ENCODE assay signal across 11 cellular contexts in the genomic region with DNA sequence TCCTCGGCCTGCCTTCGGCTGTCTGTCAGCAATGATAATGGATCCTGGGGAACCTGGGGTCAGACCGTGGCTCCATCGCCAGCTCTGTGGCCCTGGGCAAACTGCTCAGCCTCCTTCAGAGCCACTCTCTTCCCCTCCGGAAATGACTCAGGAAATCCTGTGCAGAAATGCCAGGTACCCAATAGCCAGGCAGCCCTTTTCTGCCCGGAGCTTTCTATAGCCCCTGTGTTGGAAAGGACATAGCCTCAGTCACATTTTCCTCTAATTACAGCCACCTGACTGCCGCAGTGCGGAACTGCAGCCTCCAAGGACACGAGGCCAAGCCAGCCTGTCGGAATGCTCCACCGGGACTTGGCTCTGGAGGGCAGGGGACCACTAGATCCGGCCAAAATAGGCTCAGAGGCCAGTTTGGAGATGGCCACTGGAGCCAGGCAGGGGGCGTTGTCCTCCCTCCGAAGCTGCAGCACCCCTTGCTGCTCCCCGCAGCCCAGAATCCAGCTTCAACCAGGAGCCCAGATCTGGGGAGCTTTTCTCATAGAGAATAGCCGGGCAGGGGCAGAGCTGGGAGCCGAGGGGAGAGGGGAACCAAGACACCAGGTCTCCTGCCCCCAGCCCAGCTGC. TPM values are rescaled to one million over a fixed set of nuclear protein-coding genes. Genes with fewer than 3 reads are reported as not detected.
DNase-seq lines count a peak whose midpoint lies in the region; ATAC-seq, FAIRE-seq and TF ChIP-seq lines count a peak whose summit lies in the region.
"Had no signal": no experiment of that assay in that cellular context is flagged by ENCODE, and none has a peak within 500 bp of the region (broad histone marks: within the 10 kb centered on the region; RNA-seq: fewer than 3 reads in every experiment).

No MANE protein-coding gene starts in this region.

- CTCF ChIA-PET in GM12878 (lab: Yijun Ruan, JAX): no interaction called here

- POLR2A ChIA-PET in GM12878 (lab: Charles Lee): no interaction called here

- TF ChIP-seq RAD21 in GM12878 (IDR thresholded peaks at IDR 0.05; ENCODE audit: insufficient read depth, low read depth, low read length): no peak

- in situ Hi-C loops in GM12878 (cut with MboI): no loop called here

- peak; percentile 38; the same call in 2 of the 3 replicates for ATAC-seq in GM12878

- TF ChIP-seq EP300 in GM12878 (IDR thresholded peaks at IDR 0.05; ENCODE audit: borderline replicate concordance in 1 of 2, control insufficient read depth in 1 of 2, low read depth in 2 of 2, low read length in 2 of 2): no peak

- no peaks in the 10 kb centered on the region for H3K79me2 ChIP-seq in GM12878 (ENCODE audit: control insufficient read depth, insufficient read depth, low read length)

- no peak overlapping the region for H3K4me3 ChIP-seq in GM12878

- no peak for TF ChIP-seq POLR2A in GM12878 (IDR thresholded peaks at IDR 0.05; ENCODE audit: low read depth, low read length)

- no peaks in the 10 kb centered on the region for H4K20me1 ChIP-seq in GM12878 (ENCODE audit: control insufficient read depth, insufficient read depth)

- H3K27ac ChIP-seq in GM12878 (ENCODE audit: control insufficient read depth, insufficient read depth): no peak overlapping the region

- no peaks in the 10 kb centered on the region for H3K36me3 ChIP-seq in GM12878 (ENCODE audit: control insufficient read depth in 2 of 2, insufficient read depth in 2 of 2, low read length in 1 of 2)

- no peak overlapping the region for H2AFZ ChIP-seq in GM12878 (ENCODE audit: control insufficient read depth, low read depth, low read length)

- intact Hi-C loops in GM12878 (cut with micrococcal nuclease; ENCODE audit: unreplicated experiment): no loop called here

- H3K9ac ChIP-seq in GM12878 (ENCODE audit: control insufficient read depth, insufficient read depth, low read length): no peak overlapping the region

- DNase-seq in EL (peak; percentile 48), NCI-H226 (peak; percentile 15), GM12878 (ENCODE audit: low read depth, low spot score) (no peak), midbrain (lab: John Stamatoyannopoulos, UW) (peak; percentile 11), hippocampal formation (lab: John Stamatoyannopoulos, UW) (no peak), NCI-H187 (lab: John Stamatoyannopoulos, UW) (no peak), kidney glomerular epithelial cell (lab: John Stamatoyannopoulos, UW) (no peak), NCI-H2081 (lab: John Stamatoyannopoulos, UW) (no peak)
- DNase-seq: activated CD4-positive, CD25-positive, alpha-beta regulatory T cell treated with anti-CD3 and anti-CD28 coated beads, Interleukin-2, amount 50 U/mL, for 72 hours had no signal

- no peaks in the 10 kb centered on the region for H3K9me3 ChIP-seq in GM12878 (replicated peaks; ENCODE audit: control insufficient read depth, insufficient read depth, low read length)

- H3K4me1 ChIP-seq in GM12878 (ENCODE audit: control insufficient read depth, insufficient read depth, low read length): no peaks in the 10 kb centered on the region

- RAD21 ChIA-PET in GM12878 (lab: Charles Lee; ENCODE audit: unreplicated experiment): no interaction called here

- FAIRE-seq in GM12878 (lab: Jason Lieb, UNC): no peak
- FAIRE-seq: GM12891 had no signal

- no peak overlapping the region for H3K4me2 ChIP-seq in GM12878 (ENCODE audit: control insufficient read depth, insufficient read depth)

- SMC1A ChIA-PET in GM12878 (lab: Charles Lee; ENCODE audit: uncharacterized antibody, unreplicated experiment): no interaction called here

- no TSS peak for BruUV-seq in GM12878 (replicated peaks; lab: Mats Ljungman, UMichigan)

- 41% methylated on average over 17 of the region's 17 CpGs for WGBS in GM12878 (ENCODE audit: insufficient coverage, insufficient replicate concordance, low lambda C conversion rate, missing lambda C conversion rate)

- TF ChIP-seq CTCF in GM12878 (IDR thresholded peaks at IDR 0.05 in 2 of 3, conservative IDR thresholded peaks at IDR 0.05 in 1 of 3; ENCODE audit: control insufficient read depth in 2 of 3, extremely low read depth in 1 of 3, insufficient read depth in 1 of 3, low read depth in 3 of 3, low read length in 3 of 3): no peak

- H3K27me3 ChIP-seq in GM12878 (replicated peaks in 1 of 2; ENCODE audit: control insufficient read depth in 2 of 2, insufficient read depth in 2 of 2, low read length in 1 of 2): no peaks in the 10 kb centered on the region

TF ChIP-seq in GM12878, 131 proteins besides CTCF, POLR2A, EP300 and RAD21:
- no peak for TF ChIP-seq POLR2AphosphoS5 (IDR thresholded peaks at IDR 0.05; ENCODE audit: low read length)
TF ChIP-seq in GM12878: peak in this region for 0.

RNA-seq across cellular contexts. Expression of a gene that starts 11.6 kb away (rescaled TPM):
- 79.9 and 87.5 TPM in 2 replicates for total RNA-seq in GM12878 (2013; cell fraction: nucleolus; rRNA removed)
- total RNA-seq in GM12878 (2014; rRNA removed): 12.9 and 15.0 TPM in 2 replicates
- 7.5 and 8.1 TPM in 2 replicates for total RNA-seq in GM12878 (2014; rRNA removed; fragmentation: Illumina TruSeq; extraction: Trizol)
- 14.7 and 15.3 TPM in 2 replicates for total RNA-seq in GM12878 (2021)
- polyA plus RNA-seq in GM12878 (2011; ENCODE audit: low read depth): 7.5 TPM
- 6.9 and 12.9 TPM in 2 replicates for polyA plus RNA-seq in GM12878 (2011; rRNA removed)
- 14.2 and 16.0 TPM in 2 replicates for polyA plus RNA-seq in GM12878 (2011; cell fraction: cytosol; rRNA removed)
- polyA plus RNA-seq in GM12878 (2011; cell fraction: nucleus; rRNA removed): 42.0 and 49.6 TPM in 2 replicates
- 7.6 and 8.6 TPM in 2 replicates for polyA plus RNA-seq in GM12878 (2012)
- polyA plus RNA-seq in GM12878 (2014; fragmentation: Illumina TruSeq; extraction: Trizol): 5.8 and 8.9 TPM in 2 replicates
- polyA plus RNA-seq in GM12878 (2014; fragmentation: Nextera tagmentation; extraction: Ambion mirVana): 1 to 10 TPM in 1 of 2 experiments, under 1 TPM in 1; 0.72 to 1.2 TPM
- polyA plus RNA-seq in GM12878 (2014; rRNA removed): 12.1 and 13.7 TPM in 2 replicates
- 1 to 10 TPM; 1.3 to 6.6 TPM for polyA plus RNA-seq in GM12878 (2016; fragmentation: Nextera tagmentation; extraction: Ambion mirVana)
- 19.6 and 25.7 TPM in 2 replicates for polyA minus RNA-seq in GM12878 (2011; rRNA and poly(A)+ RNA removed)
- polyA minus RNA-seq in GM12878 (2011; cell fraction: cytosol; rRNA and poly(A)+ RNA removed): 9.1 and 10.8 TPM in 2 replicates
- polyA minus RNA-seq in GM12878 (2011; cell fraction: nucleus; rRNA and poly(A)+ RNA removed): 25.8 and 39.0 TPM in 2 replicates

RNA-seq across cellular contexts. Expression of a gene that starts 30.3 kb away (rescaled TPM):
- total RNA-seq in GM12878 (2013; cell fraction: nucleolus; rRNA removed): not detected in 2 replicates
- total RNA-seq in GM12878 (2014; rRNA removed) (not detected in 2 replicates), GM12878 (2014; rRNA removed; fragmentation: Illumina TruSeq; extraction: Trizol) (not detected in 2 replicates), GM12878 (2021) (not detected in 2 replicates)
- polyA plus RNA-seq in GM12878 (2011; ENCODE audit: low read depth): not detected
- polyA plus RNA-seq in GM12878 (2011; rRNA removed) (not detected in 2 replicates), GM12878 (2014; fragmentation: Illumina TruSeq; extraction: Trizol) (not detected in 2 replicates), GM12878 (2014; fragmentation: Nextera tagmentation; extraction: Ambion mirVana) (not detected), GM12878 (2014; rRNA removed) (not detected in 2 replicates), GM12878 (2016; fragmentation: Nextera tagmentation; extraction: Ambion mirVana) (under 1 TPM in 1 of 2 experiments, not detected in 1; 0.04 TPM)
- polyA plus RNA-seq in GM12878 (2011; cell fraction: cytosol; rRNA removed): not detected in 2 replicates
- not detected in 2 replicates for polyA plus RNA-seq in GM12878 (2011; cell fraction: nucleus; rRNA removed)
- not detected in 2 replicates for polyA plus RNA-seq in GM12878 (2012)
- not detected in 2 replicates for polyA minus RNA-seq in GM12878 (2011; rRNA and poly(A)+ RNA removed)
- not detected in 2 replicates for polyA minus RNA-seq in GM12878 (2011; cell fraction: cytosol; rRNA and poly(A)+ RNA removed)
- polyA minus RNA-seq in GM12878 (2011; cell fraction: nucleus; rRNA and poly(A)+ RNA removed): not detected in 2 replicates
- total RNA-seq: fibroblast of lung had no signal
- polyA plus RNA-seq: fibroblast of lung had no signal

RNA-seq across cellular contexts. Expression of a gene that starts 36.7 kb away (rescaled TPM):
- total RNA-seq in GM12878 (2013; cell fraction: nucleolus; rRNA removed): not detected in 2 replicates
- total RNA-seq in GM12878 (2014; rRNA removed): not detected in 2 replicates
- total RNA-seq in GM12878 (2014; rRNA removed; fragmentation: Illumina TruSeq; extraction: Trizol): not detected in 2 replicates
- not detected in 2 replicates for total RNA-seq in GM12878 (2021)
- not detected for polyA plus RNA-seq in GM12878 (2011; ENCODE audit: low read depth)
- polyA plus RNA-seq in GM12878 (2011; rRNA removed): not detected in 2 replicates
- not detected in 2 replicates for polyA plus RNA-seq in GM12878 (2011; cell fraction: cytosol; rRNA removed)
- not detected in 2 replicates for polyA plus RNA-seq in GM12878 (2011; cell fraction: nucleus; rRNA removed)
- polyA plus RNA-seq in GM12878 (2012): not detected in 2 replicates
- polyA plus RNA-seq in GM12878 (2014; fragmentation: Illumina TruSeq; extraction: Trizol): not detected in 2 replicates
- polyA plus RNA-seq in GM12878 (2014; fragmentation: Nextera tagmentation; extraction: Ambion mirVana): not detected
- polyA plus RNA-seq in GM12878 (2014; rRNA removed): not detected in 2 replicates
- polyA plus RNA-seq in GM12878 (2016; fragmentation: Nextera tagmentation; extraction: Ambion mirVana): not detected
- not detected in 2 replicates for polyA minus RNA-seq in GM12878 (2011; rRNA and poly(A)+ RNA removed)
- polyA minus RNA-seq in GM12878 (2011; cell fraction: cytosol; rRNA and poly(A)+ RNA removed): not detected in 2 replicates
- polyA minus RNA-seq in GM12878 (2011; cell fraction: nucleus; rRNA and poly(A)+ RNA removed): not detected in 2 replicates
- polyA plus RNA-seq: fibroblast of lung had no signal

Comparison
In these comparisons a context has a peak if more than half of its experiments do, and no peak if none do; other contexts are left out.
1. DNase-seq: peak in EL (single experiment), NCI-H226 (single experiment) and midbrain (single experiment); none in GM12878 (single experiment), hippocampal formation (0 of 2), NCI-H187 (0 of 2), kidney glomerular epithelial cell (single experiment) and NCI-H2081 (0 of 2).